ENCODE assay signal across 20 cellular contexts in the genomic region with DNA sequence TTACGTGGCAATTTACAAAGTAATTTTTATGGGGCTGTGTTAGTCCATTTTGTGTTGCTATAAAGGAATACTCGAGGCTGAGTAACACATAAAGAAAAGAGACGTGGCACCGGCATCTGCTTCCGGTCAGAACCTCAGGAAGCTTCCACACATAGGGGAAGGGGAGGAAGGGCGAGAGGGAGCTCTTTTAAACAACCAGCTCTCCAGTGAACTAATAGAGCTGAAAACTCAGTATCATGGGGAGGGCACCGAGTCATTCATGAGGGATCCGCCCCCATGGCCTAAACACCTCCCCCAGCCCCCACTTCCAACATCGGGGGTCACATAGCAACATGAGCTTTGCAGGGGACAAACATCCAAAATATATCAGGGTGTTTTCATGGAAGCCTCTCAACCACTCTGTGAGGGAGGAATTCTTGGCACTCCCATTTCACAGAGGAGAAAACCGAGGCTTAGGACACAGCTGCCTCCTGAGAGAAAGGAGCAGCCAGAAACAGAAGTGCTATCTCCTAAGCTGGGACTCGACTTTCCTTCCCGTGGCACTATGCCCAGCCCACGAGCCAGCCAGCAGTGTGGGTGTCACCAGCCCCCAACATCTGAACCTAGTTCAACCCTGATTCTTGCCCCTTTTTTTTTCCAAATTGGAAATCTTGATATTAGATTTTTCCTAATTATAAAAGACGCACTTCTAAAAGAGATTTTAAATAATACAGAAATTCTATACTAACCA. TPM values are rescaled to one million over a fixed set of nuclear protein-coding genes. Genes with fewer than 3 reads are reported as not detected.
"Had no signal": no experiment of that assay in that cellular context is flagged by ENCODE, and none has a peak within 500 bp of the region (broad histone marks: within the 10 kb centered on the region; RNA-seq: fewer than 3 reads in every experiment).

No MANE protein-coding gene starts in this region.

- H3K27ac Mint-ChIP-seq: activated CD4-positive, alpha-beta memory T cell treated with anti-CD3 and anti-CD28 coated beads, Interleukin-2, amount 10 ng/mL, durations not matched to agents 7 days and 5 days; activated naive CD4-positive, alpha-beta T cell treated with anti-CD3 and anti-CD28 coated beads for 36 hours; activated naive CD8-positive, alpha-beta T cell treated with anti-CD3 and anti-CD28 coated beads, Interleukin-2, amount 10 ng/mL, durations not matched to agents 7 days and 5 days; activated T-cell treated with anti-CD3 and anti-CD28 coated beads, Interleukin-2, amount 50 U/mL, for 72 hours; T-helper 17 cell had no signal

- H3K4me3 Mint-ChIP-seq: activated CD4-positive, alpha-beta memory T cell treated with anti-CD3 and anti-CD28 coated beads, Interleukin-2, amount 10 ng/mL, durations not matched to agents 7 days and 5 days; activated naive CD4-positive, alpha-beta T cell treated with anti-CD3 and anti-CD28 coated beads for 36 hours; activated naive CD8-positive, alpha-beta T cell treated with anti-CD3 and anti-CD28 coated beads, Interleukin-2, amount 10 ng/mL, durations not matched to agents 7 days and 5 days; activated T-cell treated with anti-CD3 and anti-CD28 coated beads, Interleukin-2, amount 50 U/mL, for 72 hours; T-helper 17 cell had no signal

- DNase-seq: activated CD4-positive, alpha-beta memory T cell treated with anti-CD3 and anti-CD28 coated beads, Interleukin-2, amount 10 ng/mL, durations not matched to agents 7 days and 5 days; activated CD4-positive, alpha-beta T cell treated with anti-CD3 and anti-CD28 coated beads for 48 hours; activated effector memory CD4-positive, alpha-beta T cell treated with Interleukin-2 at 50 U/mL for 16 hours; activated naive CD4-positive, alpha-beta T cell treated with anti-CD3 and anti-CD28 coated beads for 36 hours; activated naive CD8-positive, alpha-beta T cell treated with anti-CD3 and anti-CD28 coated beads, Interleukin-2, amount 10 ng/mL, durations not matched to agents 7 days and 5 days; activated T-cell treated with anti-CD3 and anti-CD28 coated beads, Interleukin-2, amount 50 U/mL, for 72 hours; amniotic stem cell; colonic mucosa; head of caudate nucleus; left ventricle myocardium superior; mammary epithelial cell; midbrain; stimulated activated CD4-positive, alpha-beta T cell treated with anti-CD3 and anti-CD28 coated beads, Interleukin-4, amount 100 ng/mL, for 24 hours; stimulated activated naive CD4-positive, alpha-beta T cell treated with Interleukin-2 at 50 U/mL for 16 hours; T-helper 17 cell had no signal

- H3K4me1 Mint-ChIP-seq: activated CD4-positive, alpha-beta memory T cell treated with anti-CD3 and anti-CD28 coated beads, Interleukin-2, amount 10 ng/mL, durations not matched to agents 7 days and 5 days; activated naive CD8-positive, alpha-beta T cell treated with anti-CD3 and anti-CD28 coated beads, Interleukin-2, amount 10 ng/mL, durations not matched to agents 7 days and 5 days; T-helper 17 cell had no signal

RNA-seq across cellular contexts. Expression of gene MRAP, which starts 48.9 kb away (rescaled TPM):
- total RNA-seq: activated CD4-positive, alpha-beta memory T cell treated with anti-CD3 and anti-CD28 coated beads, Interleukin-2, amount 10 ng/mL, durations not matched to agents 7 days and 5 days; activated naive CD4-positive, alpha-beta T cell treated with anti-CD3 and anti-CD28 coated beads for 36 hours; activated naive CD8-positive, alpha-beta T cell treated with anti-CD3 and anti-CD28 coated beads, Interleukin-2, amount 10 ng/mL, durations not matched to agents 7 days and 5 days; activated T-cell treated with anti-CD3 and anti-CD28 coated beads, Interleukin-2, amount 50 U/mL, for 72 hours; bronchial epithelial cell; colonic mucosa; gastroesophageal sphincter; mammary epithelial cell; T-helper 17 cell; thoracic aorta; ureter had no signal
- polyA plus RNA-seq: mammary epithelial cell, neural cell had no signal
